In genomic region chr1:31811605-31812004, GRCh38 we compare ENCODE assay signal across 7 cellular contexts. TPM values are rescaled to one million over a fixed set of nuclear protein-coding genes. Genes with fewer than 3 reads are reported as not detected.
DNase-seq lines count a peak whose midpoint lies in the region; ATAC-seq and TF ChIP-seq lines count a peak whose summit lies in the region.

No MANE protein-coding gene starts in this region.

- no peak overlapping the region for H4K8ac ChIP-seq in IMR-90 (ENCODE audit: low read depth in 2 of 2, low read length in 2 of 2)

- no peaks in the 10 kb centered on the region for H3K36me3 ChIP-seq in IMR-90 (ENCODE audit: control insufficient read depth, insufficient read depth, low read length)

- peaks cover 9% of the 10 kb centered on the region; the same call in 1 of the 2 replicates for H3K9me1 ChIP-seq in IMR-90 (ENCODE audit: insufficient read depth, low read length)

- intact Hi-C loops in IMR-90 (cut with micrococcal nuclease): no loop called here

- H3K18ac ChIP-seq in IMR-90 (ENCODE audit: low read depth, low read length): no peak overlapping the region

- H3K4me1 ChIP-seq in IMR-90 (ENCODE audit: control insufficient read depth, insufficient read depth, low read length): peaks cover 3% of the 10 kb centered on the region

- no peaks in the 10 kb centered on the region for H4K20me1 ChIP-seq in IMR-90 (ENCODE audit: insufficient read depth, low read length)

- H3K14ac ChIP-seq in IMR-90 (replicated peaks; ENCODE audit: low read depth, low read length): no peak overlapping the region

- no peak overlapping the region for H3K4me2 ChIP-seq in IMR-90 (ENCODE audit: low read depth, low read length)

- no peak overlapping the region for H4K5ac ChIP-seq in IMR-90 (ENCODE audit: low read depth, low read length)

- no peak overlapping the region for H3K56ac ChIP-seq in IMR-90 (ENCODE audit: extremely low read depth, insufficient read depth, low read length)

- TF ChIP-seq CTCF in IMR-90 (conservative IDR thresholded peaks at IDR 0.05; ENCODE audit: low read depth, low read length) (no peak), fibroblast of the aortic adventitia (IDR thresholded peaks at IDR 0.05; ENCODE audit: insufficient read depth, low read length) (no peak)

- ATAC-seq in IMR-90 (ENCODE audit: low read depth): peak; percentile 69
- ATAC-seq in GM21360 (IDR thresholded peaks at IDR 0.05; ENCODE audit: unreplicated experiment): no peak
- ATAC-seq in HG03520 (IDR thresholded peaks at IDR 0.05; ENCODE audit: unreplicated experiment): no peak

- no peak overlapping the region for H4K91ac ChIP-seq in IMR-90 (ENCODE audit: insufficient read depth, low read depth, low read length)

- CTCF ChIA-PET in IMR-90 (lab: Yijun Ruan, JAX): interaction anchor here (0.7 to 1.8 kb wide), 3 partner anchors 10 to 152 kb away, joined by 3 to 4 read pairs (median 3); partner anchors contain the start of gene PTP4A2

- peak overlapping the region; percentile 36 for H2AFZ ChIP-seq in IMR-90 (replicated peaks; ENCODE audit: low read length, poor library complexity)

- BruUV-seq in IMR-90 (replicated peaks; lab: Mats Ljungman, UMichigan): no TSS peak

- no peak overlapping the region for H2BK15ac ChIP-seq in IMR-90 (ENCODE audit: low read depth, low read length)

- WGBS in IMR-90 (ENCODE audit: extremely low coverage in 2 of 2, insufficient read length in 1 of 2), 2 experiments: 0% methylated on average over 1 of the region's 7 CpGs; no CpG with 5 or more reads in 1 of the 2 experiments

- peak; percentile 78 for DNase-seq in IMR-90
- DNase-seq in NCI-H748 treated with DMSO at 0.1 percent for 48 hours (lab: John Stamatoyannopoulos, UW): peak; percentile 32
- DNase-seq in fibroblast of the aortic adventitia (ENCODE audit: low read depth): peak; percentile 40
- DNase-seq in renal cortical epithelial cell (ENCODE audit: low read depth): peak; percentile 29
- DNase-seq in OCI-M2 (lab: John Stamatoyannopoulos, UW; ENCODE audit: unreplicated experiment): no peak

- no peak overlapping the region for H2BK20ac ChIP-seq in IMR-90 (ENCODE audit: low read depth, low read length)

- H3K27me3 ChIP-seq in IMR-90 (ENCODE audit: control insufficient read depth, insufficient read depth, low read length): no peaks in the 10 kb centered on the region

- H2BK120ac ChIP-seq in IMR-90 (ENCODE audit: low read depth, low read length): no peak overlapping the region

- H3K9me3 ChIP-seq in IMR-90 (ENCODE audit: control insufficient read depth, insufficient read depth, low read length): no peaks in the 10 kb centered on the region

- in situ Hi-C loops in IMR-90 (cut with MboI; ENCODE audit: low sequenced_read_pairs): loop anchor here (5.0 kb wide), 1 partner anchor 151 kb away; no protein-coding TSS in a partner anchor

- no peak overlapping the region for H2AK5ac ChIP-seq in IMR-90 (ENCODE audit: low read depth, low read length)

- no peak overlapping the region for H3K27ac ChIP-seq in IMR-90 (ENCODE audit: insufficient read depth, low read length)

- H2BK5ac ChIP-seq in IMR-90 (ENCODE audit: low read depth, low read length, poor library complexity, severe bottlenecking): no peak overlapping the region

- H3K9ac ChIP-seq in IMR-90 (ENCODE audit: low read depth, low read length): no peak overlapping the region

- TF ChIP-seq RAD21 in IMR-90 (IDR thresholded peaks at IDR 0.05; ENCODE audit: low read length): no peak

- H3K4me3 ChIP-seq in IMR-90 (ENCODE audit: insufficient read depth, low read depth, low read length) (no peak overlapping the region), fibroblast of the aortic adventitia (ENCODE audit: low read depth, low read length) (no peak overlapping the region)

- no peak overlapping the region for H3K4ac ChIP-seq in IMR-90 (ENCODE audit: low read depth, low read length)

- peaks cover 0 to 6% of the 10 kb centered on the region in 2 experiments; a peak in 2 of 4 replicates for H3K79me1 ChIP-seq in IMR-90 (ENCODE audit: low read depth in 1 of 2, low read length in 2 of 2)

- TF ChIP-seq POLR2A in IMR-90 (IDR thresholded peaks at IDR 0.05; ENCODE audit: low read depth, low read length): no peak

- H3K23ac ChIP-seq in IMR-90 (ENCODE audit: low read depth, low read length): no peak overlapping the region

- H2AK9ac ChIP-seq in IMR-90 (replicated peaks; ENCODE audit: low read depth, low read length, poor library complexity): peak overlapping the region; percentile 16

- dilution Hi-C loops in IMR-90 (cut with HindIII; ENCODE audit: low sequenced_read_pairs, unreplicated experiment): no loop called here

- POLR2A ChIA-PET in IMR-90 (lab: Charles Lee; ENCODE audit: unreplicated experiment): no interaction called here

TF ChIP-seq in IMR-90, 13 proteins besides CTCF, POLR2A, EP300 and RAD21:
- TF ChIP-seq RFX5 (IDR thresholded peaks at IDR 0.05; ENCODE audit: low read depth, low read length) (no peak), NFE2L2 (IDR thresholded peaks at IDR 0.05; ENCODE audit: low read depth, low read length) (no peak), MAFK (IDR thresholded peaks at IDR 0.05; ENCODE audit: low read depth, low read length) (no peak), RCOR1 (IDR thresholded peaks at IDR 0.05; ENCODE audit: insufficient replicate concordance, low read length) (no peak), SMC3 (IDR thresholded peaks at IDR 0.05; ENCODE audit: low read depth, low read length) (no peak), MAZ (IDR thresholded peaks at IDR 0.05; ENCODE audit: borderline replicate concordance, low read depth, low read length) (no peak), ELK1 (IDR thresholded peaks at IDR 0.05; ENCODE audit: borderline replicate concordance, low read depth, low read length) (no peak), MXI1 (IDR thresholded peaks at IDR 0.05; ENCODE audit: borderline replicate concordance, low read depth, low read length) (no peak), CEBPB (IDR thresholded peaks at IDR 0.05; ENCODE audit: low read depth, low read length) (no peak), CHD1 (IDR thresholded peaks at IDR 0.05; ENCODE audit: low read depth, low read length) (no peak), FOS (IDR thresholded peaks at IDR 0.05; ENCODE audit: low read depth, low read length) (no peak)

RNA-seq across cellular contexts. Expression of gene SPOCD1, which starts 4.2 kb away (rescaled TPM):
- total RNA-seq in IMR-90 (2012; rRNA removed) (42.2 and 59.7 TPM in 2 replicates), fibroblast of the aortic adventitia (ENCODE audit: low replicate concordance) (3.4 and 37.2 TPM in 2 replicates), renal cortical epithelial cell (5.0 and 8.0 TPM in 2 replicates)
- 132 and 135 TPM in 2 replicates for polyA plus RNA-seq in IMR-90 (2012; rRNA removed)
- polyA plus RNA-seq in IMR-90 (2012; cell fraction: cytosol; rRNA removed): 61.6 and 91.4 TPM in 2 replicates
- 471 and 772 TPM in 2 replicates for polyA plus RNA-seq in IMR-90 (2012; cell fraction: nucleus; rRNA removed; ENCODE audit: low replicate concordance)

RNA-seq across cellular contexts. Expression of gene ADGRB2, which starts 47.5 kb away (rescaled TPM):
- 2.2 and 2.5 TPM in 2 replicates for total RNA-seq in IMR-90 (2012; rRNA removed)
- polyA plus RNA-seq in IMR-90 (2012; rRNA removed): 11.9 TPM in 2 replicates
- polyA plus RNA-seq in IMR-90 (2012; cell fraction: cytosol; rRNA removed): 6.4 and 15.9 TPM in 2 replicates
- 38.7 and 77.7 TPM in 2 replicates for polyA plus RNA-seq in IMR-90 (2012; cell fraction: nucleus; rRNA removed; ENCODE audit: low replicate concordance)
- total RNA-seq in fibroblast of the aortic adventitia (ENCODE audit: low replicate concordance): 7.9 and 11.3 TPM in 2 replicates
- 0.69 and 8.0 TPM in 2 replicates for total RNA-seq in renal cortical epithelial cell
